11 cellular contexts compared by ENCODE assay signal in the genomic region with DNA sequence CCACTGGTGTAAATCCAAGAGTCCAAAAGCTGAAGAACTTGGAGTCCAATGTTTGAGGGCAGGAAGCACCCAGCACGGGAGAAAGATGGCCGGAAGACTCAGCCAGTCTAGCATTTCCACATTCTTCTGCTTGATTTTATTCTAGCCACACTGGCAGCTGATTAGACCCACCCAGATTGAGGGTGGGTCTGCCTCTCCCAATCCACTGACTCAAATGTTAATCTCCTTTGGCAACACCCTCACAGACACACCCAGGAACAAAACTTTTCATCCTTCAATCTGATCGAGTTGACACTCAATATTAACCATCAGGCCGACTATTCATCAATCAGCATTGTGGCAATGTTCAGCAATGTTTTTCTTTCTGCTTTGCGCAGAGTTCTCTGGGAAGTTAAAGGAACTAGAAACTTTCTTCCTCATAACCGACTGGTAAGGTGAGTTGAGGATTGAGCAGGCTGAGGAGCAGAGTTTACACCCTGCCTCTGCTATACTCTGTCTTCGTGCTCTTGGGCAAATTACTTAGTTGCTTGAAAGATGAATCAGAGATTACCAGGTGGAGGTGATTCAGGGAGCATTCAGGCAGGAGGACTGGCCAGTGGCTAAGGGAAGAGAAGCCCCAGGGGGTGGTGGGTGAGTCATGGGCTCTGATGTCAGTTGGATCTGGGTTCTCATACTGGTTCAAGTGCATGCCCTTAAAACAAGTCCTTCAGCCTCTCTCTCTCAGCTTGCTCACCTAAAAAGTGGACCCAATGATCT. TPM values are rescaled to one million over a fixed set of nuclear protein-coding genes. Genes with fewer than 3 reads are reported as not detected.
DNase-seq lines count a peak whose midpoint lies in the region; ATAC-seq, FAIRE-seq and TF ChIP-seq lines count a peak whose summit lies in the region.
"Had no signal": no experiment of that assay in that cellular context is flagged by ENCODE, and none has a peak within 500 bp of the region (broad histone marks: within the 10 kb centered on the region; RNA-seq: fewer than 3 reads in every experiment).

No MANE protein-coding gene starts in this region.

- H3K36me3 ChIP-seq in bronchial epithelial cell (ENCODE audit: control insufficient read depth, insufficient read depth, low read length), result no peaks in the 10 kb centered on the region
- no peaks in the 10 kb centered on the region for H3K36me3 ChIP-seq in naive thymus-derived CD4-positive, alpha-beta T cell (ENCODE audit: control insufficient read depth in 2 of 3, insufficient read depth in 3 of 3, low read length in 3 of 3)

- H3K4me1 Mint-ChIP-seq in naive thymus-derived CD4-positive, alpha-beta T cell, result peaks cover 5 to 39% (median 30%) of the 10 kb centered on the region in 7 donors

- H3K4me3 ChIP-seq in bronchial epithelial cell (ENCODE audit: low read depth, low read length), result no peak overlapping the region
- no peak overlapping the region for H3K4me3 ChIP-seq in naive thymus-derived CD4-positive, alpha-beta T cell (ENCODE audit: low read length)
- H3K4me3 ChIP-seq: coronary artery had no signal

- POLR2A ChIA-PET in naive thymus-derived CD4-positive, alpha-beta T cell (lab: Charles Lee), result no interaction called here

- H3K27ac ChIP-seq in naive thymus-derived CD4-positive, alpha-beta T cell (ENCODE audit: low read depth, low read length), result no peak overlapping the region
- H3K27ac ChIP-seq: coronary artery had no signal

- H3K9me3 Mint-ChIP-seq in naive thymus-derived CD4-positive, alpha-beta T cell, result peaks cover 0 to 1% (median 0%) of the 10 kb centered on the region in 11 donors

- intact Hi-C loops in naive thymus-derived CD4-positive, alpha-beta T cell (cut with micrococcal nuclease), result loop anchor here in 1 of 2 donors (2.0 kb wide), 1 partner anchor 28 kb away; a partner anchor contains a TSS

- H3K9me3 ChIP-seq in naive thymus-derived CD4-positive, alpha-beta T cell (ENCODE audit: control insufficient read depth in 2 of 3, low read length in 3 of 3), result no peaks in the 10 kb centered on the region

- peak; percentile 93 for FAIRE-seq in bronchial epithelial cell (lab: Jason Lieb, UNC)

- ATAC-seq in naive thymus-derived CD4-positive, alpha-beta T cell, result no peak
- ATAC-seq in HG03442 (IDR thresholded peaks at IDR 0.05; ENCODE audit: unreplicated experiment), result no peak

- CTCF ChIA-PET in naive thymus-derived CD4-positive, alpha-beta T cell (lab: Charles Lee), result no interaction called here

- TF ChIP-seq CTCF in bronchial epithelial cell (IDR thresholded peaks at IDR 0.05; ENCODE audit: insufficient read depth, low read length, severe bottlenecking), result no peak

- no peaks in the 10 kb centered on the region for H3K27me3 ChIP-seq in bronchial epithelial cell (ENCODE audit: control insufficient read depth, insufficient read depth, low read length)
- H3K27me3 ChIP-seq in naive thymus-derived CD4-positive, alpha-beta T cell (ENCODE audit: control insufficient read depth in 2 of 2, insufficient read depth in 2 of 2, low read length in 2 of 2), result no peaks in the 10 kb centered on the region

- peaks cover 0 to 2% (median 0%) of the 10 kb centered on the region in 5 donors for H3K27me3 Mint-ChIP-seq in naive thymus-derived CD4-positive, alpha-beta T cell

- H3K4me3 Mint-ChIP-seq in naive thymus-derived CD4-positive, alpha-beta T cell, result peak overlapping the region in 1 of 10 donors; percentile 47

- H3K27ac Mint-ChIP-seq in naive thymus-derived CD4-positive, alpha-beta T cell, result peak overlapping the region in 6 of 9 donors; percentile 41 to 88 (median 82)

- H3K4me1 ChIP-seq in naive thymus-derived CD4-positive, alpha-beta T cell (ENCODE audit: control insufficient read depth in 2 of 2, insufficient read depth in 2 of 2, low read length in 2 of 2), result peaks cover 0 to 15% of the 10 kb centered on the region in 2 donors

- H3K36me3 Mint-ChIP-seq in naive thymus-derived CD4-positive, alpha-beta T cell, result no peaks in the 10 kb centered on the region

- DNase-seq in ELR (ENCODE audit: low read depth) (peak; percentile 93), M059J (ENCODE audit: low read depth) (peak; percentile 96), bronchial epithelial cell (ENCODE audit: low read depth) (peak; percentile 100), HT-29 (ENCODE audit: low spot score) (no peak), activated T-cell treated with anti-CD3 and anti-CD28 coated beads for 4 hours (no peak), NCI-H82 treated with DMSO at 0.1 percent for 48 hours (lab: John Stamatoyannopoulos, UW; ENCODE audit: unreplicated experiment) (no peak)
- no peak for DNase-seq in naive thymus-derived CD4-positive, alpha-beta T cell
- DNase-seq: stimulated activated CD4-positive, alpha-beta T cell treated with anti-CD3 and anti-CD28 coated beads, Interleukin-15, amount 100 ng/mL, for 24 hours; stimulated activated naive CD4-positive, alpha-beta T cell treated with Interleukin-2 at 50 U/mL for 16 hours had no signal

RNA-seq across cellular contexts. Expression of a gene that starts 28.2 kb away (rescaled TPM):
- total RNA-seq in M059J (2014; rRNA removed; shearing (Covaris generic)), result 38.7 and 56.3 TPM in 2 replicates
- 33.2 and 64.4 TPM in 2 replicates for total RNA-seq in bronchial epithelial cell
- 10 to 100 TPM; 80.9 to 91.1 (median 85.0) TPM for total RNA-seq in naive thymus-derived CD4-positive, alpha-beta T cell
- polyA plus RNA-seq in naive thymus-derived CD4-positive, alpha-beta T cell, result 10 to 100 TPM; 34.5 to 47.3 TPM
- 50.0 and 62.7 TPM in 2 replicates for total RNA-seq in HT-29 (2014; rRNA removed; shearing (Covaris generic))

Comparison
In these comparisons a context has a peak if more than half of its experiments do, and no peak if none do; other contexts are left out.
1. DNase-seq: peak in ELR (single experiment), M059J (single experiment) and bronchial epithelial cell (single experiment); none in naive thymus-derived CD4-positive, alpha-beta T cell (0 of 9), HT-29 (single experiment), activated T-cell treated with anti-CD3 and anti-CD28 coated beads for 4 hours (single experiment) and NCI-H82 treated with DMSO at 0.1 percent for 48 hours (single experiment).